In the genomic region with DNA sequence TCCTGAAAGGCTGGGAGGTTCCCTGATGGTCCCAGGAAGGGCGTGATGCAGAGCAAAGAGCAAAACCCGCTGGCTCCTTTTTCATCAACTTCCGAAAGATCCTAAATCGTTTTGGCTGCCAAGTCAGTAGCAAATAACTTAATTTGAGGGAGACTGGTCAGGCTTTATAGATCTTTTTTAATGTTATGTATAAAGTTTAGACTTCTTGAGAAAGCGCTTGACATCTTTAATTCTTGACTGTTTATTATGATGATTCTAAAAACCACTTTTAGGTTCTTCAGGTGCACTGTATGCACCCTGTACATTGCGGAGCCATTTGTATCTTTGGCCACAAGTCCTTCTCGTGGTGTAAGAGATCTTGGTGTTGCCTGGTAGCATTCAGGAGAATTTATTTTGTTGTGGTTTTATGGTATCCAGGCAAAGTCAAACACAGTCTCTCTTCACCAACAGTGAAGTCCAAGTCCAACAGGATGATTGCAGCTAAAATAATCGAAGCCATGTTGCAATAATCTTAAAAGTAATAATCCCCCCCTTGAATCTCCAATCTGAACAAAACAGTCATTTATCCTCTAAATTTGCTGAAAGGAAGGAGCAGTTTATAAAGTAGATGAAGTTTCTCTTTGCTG, we compare ENCODE assay signal across 8 cellular contexts. TPM values are rescaled to one million over a fixed set of nuclear protein-coding genes. Genes with fewer than 3 reads are reported as not detected.
DNase-seq lines count a peak whose midpoint lies in the region; ATAC-seq and TF ChIP-seq lines count a peak whose summit lies in the region.

No MANE protein-coding gene starts in this region.

- no peaks in the 10 kb centered on the region for H3K36me3 Mint-ChIP-seq in brain
- no peaks in the 10 kb centered on the region for H3K36me3 Mint-ChIP-seq in stimulated activated effector memory CD8-positive, alpha-beta T cell treated with anti-CD3 and anti-CD28 coated beads, Interleukin-12 subunit alpha, Interleukin-12 subunit beta, amount 100 ng/mL, for 72 hours

- H3K27ac Mint-ChIP-seq in brain, result peak overlapping the region in 1 of 5 experiments; percentile 16
- H3K27ac Mint-ChIP-seq in stimulated activated effector memory CD8-positive, alpha-beta T cell treated with anti-CD3 and anti-CD28 coated beads, Interleukin-12 subunit alpha, Interleukin-12 subunit beta, amount 100 ng/mL, for 72 hours, result peak overlapping the region; percentile 4

- H3K9ac ChIP-seq in HUES6 (ENCODE audit: low read length), result no peak overlapping the region

- peak overlapping the region; percentile 76 to 97 (median 76) for H3K4me3 Mint-ChIP-seq in brain
- peak overlapping the region; percentile 85 for H3K4me3 Mint-ChIP-seq in stimulated activated effector memory CD8-positive, alpha-beta T cell treated with anti-CD3 and anti-CD28 coated beads, Interleukin-12 subunit alpha, Interleukin-12 subunit beta, amount 100 ng/mL, for 72 hours

- TF ChIP-seq CTCF in brain (conservative IDR thresholded peaks at IDR 0.05), result no peak

- H3K4me1 ChIP-seq in HUES6 (ENCODE audit: control insufficient read depth, insufficient read depth, low read length), result no peaks in the 10 kb centered on the region

- no peaks in the 10 kb centered on the region for H3K9me3 ChIP-seq in HUES6 (ENCODE audit: control insufficient read depth, insufficient read depth, low read depth, low read length)

- peaks cover 48% of the 10 kb centered on the region for H3K27me3 Mint-ChIP-seq in brain

- H3K27me3 ChIP-seq in HUES6 (ENCODE audit: control insufficient read depth, insufficient read depth, low read length), result peaks cover 53% of the 10 kb centered on the region

- H3K4me1 Mint-ChIP-seq in brain, result peaks cover 24% of the 10 kb centered on the region
- H3K4me1 Mint-ChIP-seq in stimulated activated effector memory CD8-positive, alpha-beta T cell treated with anti-CD3 and anti-CD28 coated beads, Interleukin-12 subunit alpha, Interleukin-12 subunit beta, amount 100 ng/mL, for 72 hours, result peaks cover 23% of the 10 kb centered on the region

- H3K27ac ChIP-seq in HUES6 (ENCODE audit: low read depth, low read length), result no peak overlapping the region

- peak overlapping the region; percentile 67 for H3K4me3 ChIP-seq in HUES6 (ENCODE audit: low read depth, low read length)

- DNase-seq in left kidney (ENCODE audit: low read depth, low spot score), result peak; percentile 18
- DNase-seq in stimulated activated effector memory CD8-positive, alpha-beta T cell treated with anti-CD3 and anti-CD28 coated beads, Interleukin-12 subunit alpha, Interleukin-12 subunit beta, amount 100 ng/mL, for 72 hours (ENCODE audit: low spot score in 2 of 2), result no peak
- no peak for DNase-seq in COLO829 (ENCODE audit: low spot score)
- no peak for DNase-seq in NCI-H82 treated with DMSO at 0.1 percent for 48 hours (lab: John Stamatoyannopoulos, UW; ENCODE audit: unreplicated experiment)

- ATAC-seq in stimulated activated effector memory CD8-positive, alpha-beta T cell treated with anti-CD3 and anti-CD28 coated beads, Interleukin-12 subunit alpha, Interleukin-12 subunit beta, amount 100 ng/mL, for 72 hours, result no peak
- ATAC-seq in HG03469 (IDR thresholded peaks at IDR 0.05; ENCODE audit: unreplicated experiment) (no peak), HG02763 (IDR thresholded peaks at IDR 0.05; ENCODE audit: unreplicated experiment) (no peak)

- no peaks in the 10 kb centered on the region for H3K36me3 ChIP-seq in HUES6 (ENCODE audit: control insufficient read depth, insufficient read depth, low read length)

- peaks cover 0 to 6% (median 0%) of the 10 kb centered on the region in 5 experiments for H3K9me3 Mint-ChIP-seq in brain
- no peaks in the 10 kb centered on the region for H3K9me3 Mint-ChIP-seq in stimulated activated effector memory CD8-positive, alpha-beta T cell treated with anti-CD3 and anti-CD28 coated beads, Interleukin-12 subunit alpha, Interleukin-12 subunit beta, amount 100 ng/mL, for 72 hours

RNA-seq across cellular contexts. Expression of gene SYNE1, which starts 0.4 kb away (rescaled TPM):
- 18.3 TPM for polyA plus RNA-seq in brain (ENCODE audit: insufficient read depth, low read depth, low replicate concordance)
